ENCODE assay signal across 36 cellular contexts in genomic region chr5:34941936-34942335, GRCh38.
"Had no signal": no experiment of that assay in that cellular context is flagged by ENCODE, and none has a peak within 500 bp of the region (broad histone marks: within the 10 kb centered on the region; RNA-seq: fewer than 3 reads in every experiment).

No MANE protein-coding gene starts in this region.

- H3K27me3 Mint-ChIP-seq: activated B cell treated with CpG ODN at 0.5 μM for 24 hours; activated CD4-positive, alpha-beta memory T cell treated with anti-CD3 and anti-CD28 coated beads, Interleukin-2, amount 10 ng/mL, durations not matched to agents 7 days and 5 days; activated CD8-positive, alpha-beta memory T cell treated with anti-CD3 and anti-CD28 coated beads, Interleukin-2, amount 10 ng/mL, durations not matched to agents 7 days and 5 days had no signal

- H3K4me1 ChIP-seq: body of pancreas, Peyer's patch had no signal

- H3K4me1 Mint-ChIP-seq: activated B cell treated with CpG ODN at 0.5 μM for 24 hours; activated CD4-positive, alpha-beta memory T cell treated with anti-CD3 and anti-CD28 coated beads, Interleukin-2, amount 10 ng/mL, durations not matched to agents 7 days and 5 days; activated CD8-positive, alpha-beta memory T cell treated with anti-CD3 and anti-CD28 coated beads, Interleukin-2, amount 10 ng/mL, durations not matched to agents 7 days and 5 days had no signal

- FAIRE-seq: K562 had no signal

- H3K27ac ChIP-seq: body of pancreas, Peyer's patch, VCaP had no signal

- H3K9me3 Mint-ChIP-seq: activated B cell treated with CpG ODN at 0.5 μM for 24 hours; activated CD4-positive, alpha-beta memory T cell treated with anti-CD3 and anti-CD28 coated beads, Interleukin-2, amount 10 ng/mL, durations not matched to agents 7 days and 5 days; activated naive CD4-positive, alpha-beta T cell treated with anti-CD3 and anti-CD28 coated beads, Interleukin-2, amount 50 U/mL, for 72 hours had no signal

- H3K27me3 ChIP-seq: body of pancreas, MG63, Peyer's patch had no signal

- H3K4me3 ChIP-seq: body of pancreas, K562, MG63, Peyer's patch had no signal

- ATAC-seq: activated CD8-positive, alpha-beta memory T cell treated with anti-CD3 and anti-CD28 coated beads, Interleukin-2, amount 10 ng/mL, durations not matched to agents 7 days and 5 days; activated naive CD4-positive, alpha-beta T cell treated with anti-CD3 and anti-CD28 coated beads, Interleukin-2, amount 50 U/mL, for 72 hours; body of pancreas; K562; PC-3 had no signal

- H3K4me3 Mint-ChIP-seq: activated B cell treated with CpG ODN at 0.5 μM for 24 hours; activated CD4-positive, alpha-beta memory T cell treated with anti-CD3 and anti-CD28 coated beads, Interleukin-2, amount 10 ng/mL, durations not matched to agents 7 days and 5 days; activated CD8-positive, alpha-beta memory T cell treated with anti-CD3 and anti-CD28 coated beads, Interleukin-2, amount 10 ng/mL, durations not matched to agents 7 days and 5 days had no signal

- DNase-seq: activated B cell treated with CpG ODN at 0.5 μM for 24 hours; activated CD4-positive, alpha-beta memory T cell treated with anti-CD3 and anti-CD28 coated beads, Interleukin-2, amount 10 ng/mL, durations not matched to agents 7 days and 5 days; activated CD4-positive, alpha-beta T cell treated with anti-CD3 and anti-CD28 coated beads for 4 hours; activated CD4-positive, CD25-positive, alpha-beta regulatory T cell treated with anti-CD3 and anti-CD28 coated beads, Interleukin-2, amount 50 U/mL, for 72 hours; activated CD8-positive, alpha-beta memory T cell treated with anti-CD3 and anti-CD28 coated beads for 24 hours; activated CD8-positive, alpha-beta memory T cell treated with anti-CD3 and anti-CD28 coated beads, Interleukin-2, amount 10 ng/mL, durations not matched to agents 7 days and 5 days; activated CD8-positive, alpha-beta memory T cell treated with anti-CD3 and anti-CD28 coated beads, Interleukin-2, amount 50 U/mL, for 48 hours; activated effector memory CD4-positive, alpha-beta T cell treated with anti-CD3 and anti-CD28 coated beads, Interleukin-2, amount 50 U/mL, for 16 hours; activated naive CD4-positive, alpha-beta T cell; activated T-cell treated with anti-CD3 and anti-CD28 coated beads, Interleukin-2, amount 50 U/mL, for 48 hours; amniotic stem cell; aorta; body of pancreas; central memory CD4-positive, alpha-beta T cell; MG63; NCI-H1048; NCI-H1105 treated with DMSO at 0.1 percent for 48 hours; NCI-H1436; NCI-H1694; NCI-H1930; NCI-H345; NCI-H510A; NCI-H526; NCI-H748 treated with DMSO at 0.1 percent for 48 hours; NK-92 treated with Interleukin-12 subunit alpha and Interleukin-12 subunit beta, amount 100 ng/mL, for 24 hours; PC-3; Peyer's patch; RPMI8226; SHP77 treated with DMSO at 0.1 percent for 48 hours; SW 1271; T-helper 1 cell; T-helper 2 cell; T-helper 9 cell had no signal

- H3K9me3 ChIP-seq: body of pancreas, MG63, Peyer's patch had no signal

- H3K27ac Mint-ChIP-seq: activated B cell treated with CpG ODN at 0.5 μM for 24 hours; activated CD4-positive, alpha-beta memory T cell treated with anti-CD3 and anti-CD28 coated beads, Interleukin-2, amount 10 ng/mL, durations not matched to agents 7 days and 5 days; activated CD8-positive, alpha-beta memory T cell treated with anti-CD3 and anti-CD28 coated beads, Interleukin-2, amount 10 ng/mL, durations not matched to agents 7 days and 5 days; activated naive CD4-positive, alpha-beta T cell treated with anti-CD3 and anti-CD28 coated beads, Interleukin-2, amount 50 U/mL, for 72 hours had no signal
